Comparison of ENCODE assay signal across 23 cellular contexts in genomic region chr4:15742637-15743036, GRCh38.
DNase-seq lines count a peak whose midpoint lies in the region; ATAC-seq and TF ChIP-seq lines count a peak whose summit lies in the region.
"Had no signal": no experiment of that assay in that cellular context is flagged by ENCODE, and none has a peak within 500 bp of the region (broad histone marks: within the 10 kb centered on the region; RNA-seq: fewer than 3 reads in every experiment).

No MANE protein-coding gene starts in this region.

- H3K4me3 Mint-ChIP-seq in activated naive CD4-positive, alpha-beta T cell treated with anti-CD3 and anti-CD28 coated beads, Interleukin-2, amount 50 U/mL, for 24 hours: no peak overlapping the region
- no peak overlapping the region for H3K4me3 Mint-ChIP-seq in effector memory CD8-positive, alpha-beta T cell
- no peak overlapping the region for H3K4me3 Mint-ChIP-seq in stimulated activated effector memory CD8-positive, alpha-beta T cell treated with anti-CD3 and anti-CD28 coated beads, Interleukin-12 subunit alpha, Interleukin-12 subunit beta, amount 100 ng/mL, for 72 hours
- H3K4me3 Mint-ChIP-seq: CD4-positive, CD25-positive, alpha-beta regulatory T cell; CD8-positive, alpha-beta T cell had no signal

- TF ChIP-seq CTCF in neutrophil (IDR thresholded peaks at IDR 0.05): no peak

- H3K27me3 ChIP-seq in neutrophil (no peaks in the 10 kb centered on the region), HAP-1 (ENCODE audit: low read depth) (no peaks in the 10 kb centered on the region)
- H3K27me3 ChIP-seq: BE2C had no signal

- H3K9me3 ChIP-seq in neutrophil (no peaks in the 10 kb centered on the region), HAP-1 (no peaks in the 10 kb centered on the region)
- H3K9me3 ChIP-seq: BE2C, Caco-2 had no signal

- no peaks in the 10 kb centered on the region for H3K27me3 Mint-ChIP-seq in activated naive CD4-positive, alpha-beta T cell treated with anti-CD3 and anti-CD28 coated beads, Interleukin-2, amount 50 U/mL, for 24 hours
- peaks cover 4 to 6% of the 10 kb centered on the region in 2 donors for H3K27me3 Mint-ChIP-seq in effector memory CD8-positive, alpha-beta T cell

- in situ Hi-C loops in HAP-1 (cut with MboI; ENCODE audit: low sequenced_read_pairs): no loop called here

- H3K4me3 ChIP-seq in neutrophil (ENCODE audit: low read depth in 1 of 2, low read length in 1 of 2) (no peak overlapping the region), HAP-1 (no peak overlapping the region)
- H3K4me3 ChIP-seq: A549, GM12878, GM23248 had no signal

- peak overlapping the region; percentile 25 for H3K27ac Mint-ChIP-seq in activated naive CD4-positive, alpha-beta T cell treated with anti-CD3 and anti-CD28 coated beads, Interleukin-2, amount 50 U/mL, for 24 hours
- peak overlapping the region; percentile 5 to 9 for H3K27ac Mint-ChIP-seq in effector memory CD8-positive, alpha-beta T cell
- no peak overlapping the region for H3K27ac Mint-ChIP-seq in stimulated activated effector memory CD8-positive, alpha-beta T cell treated with anti-CD3 and anti-CD28 coated beads, Interleukin-12 subunit alpha, Interleukin-12 subunit beta, amount 100 ng/mL, for 72 hours
- H3K27ac Mint-ChIP-seq: CD4-positive, CD25-positive, alpha-beta regulatory T cell; CD8-positive, alpha-beta T cell had no signal

- peaks cover 9 to 18% of the 10 kb centered on the region in 2 experiments for H3K4me1 ChIP-seq in neutrophil (ENCODE audit: control insufficient read depth in 1 of 2, insufficient read depth in 1 of 2, low read depth in 1 of 2, low read length in 1 of 2)
- no peaks in the 10 kb centered on the region for H3K4me1 ChIP-seq in HAP-1
- H3K4me1 ChIP-seq: A549, BE2C, Caco-2 had no signal

- H3K27ac ChIP-seq in neutrophil: peak overlapping the region; percentile 57
- H3K27ac ChIP-seq: A549, GM23248 had no signal

- no peak for ATAC-seq in effector memory CD8-positive, alpha-beta T cell (replicated peaks)
- no peak for ATAC-seq in stimulated activated effector memory CD8-positive, alpha-beta T cell treated with anti-CD3 and anti-CD28 coated beads, Interleukin-12 subunit alpha, Interleukin-12 subunit beta, amount 100 ng/mL, for 72 hours
- ATAC-seq: A549; CD8-positive, alpha-beta T cell; GM12878; HCT116 had no signal

- H3K36me3 Mint-ChIP-seq in activated naive CD4-positive, alpha-beta T cell treated with anti-CD3 and anti-CD28 coated beads, Interleukin-2, amount 50 U/mL, for 24 hours: peaks cover 13% of the 10 kb centered on the region
- H3K36me3 Mint-ChIP-seq in effector memory CD8-positive, alpha-beta T cell (ENCODE audit: insufficient read depth): no peaks in the 10 kb centered on the region
- H3K36me3 Mint-ChIP-seq in stimulated activated effector memory CD8-positive, alpha-beta T cell treated with anti-CD3 and anti-CD28 coated beads, Interleukin-12 subunit alpha, Interleukin-12 subunit beta, amount 100 ng/mL, for 72 hours: no peaks in the 10 kb centered on the region

- peaks cover 23% of the 10 kb centered on the region for H3K4me1 Mint-ChIP-seq in activated naive CD4-positive, alpha-beta T cell treated with anti-CD3 and anti-CD28 coated beads, Interleukin-2, amount 50 U/mL, for 24 hours
- no peaks in the 10 kb centered on the region for H3K4me1 Mint-ChIP-seq in effector memory CD8-positive, alpha-beta T cell (ENCODE audit: low read depth in 2 of 2)
- H3K4me1 Mint-ChIP-seq in stimulated activated effector memory CD8-positive, alpha-beta T cell treated with anti-CD3 and anti-CD28 coated beads, Interleukin-12 subunit alpha, Interleukin-12 subunit beta, amount 100 ng/mL, for 72 hours: peaks cover 19% of the 10 kb centered on the region

- H3K36me3 ChIP-seq in neutrophil (peaks cover 79% of the 10 kb centered on the region), HAP-1 (replicated peaks) (no peaks in the 10 kb centered on the region)
- H3K36me3 ChIP-seq: BE2C had no signal

- DNase-seq in activated naive CD4-positive, alpha-beta T cell treated with anti-CD3 and anti-CD28 coated beads, Interleukin-2, amount 50 U/mL, for 16 hours: no peak
- DNase-seq in effector memory CD8-positive, alpha-beta T cell: no peak
- no peak for DNase-seq in NCI-H146 treated with DMSO at 0.1 percent for 48 hours (lab: John Stamatoyannopoulos, UW; ENCODE audit: unreplicated experiment)
- no peak for DNase-seq in stimulated activated effector memory CD8-positive, alpha-beta T cell treated with anti-CD3 and anti-CD28 coated beads, Interleukin-12 subunit alpha, Interleukin-12 subunit beta, amount 100 ng/mL, for 72 hours (ENCODE audit: low spot score in 2 of 2)
- DNase-seq in HAP-1 (ENCODE audit: low spot score in 2 of 2): no peak
- DNase-seq: 8988T; ACHN; AML-193; BE2C; C1 segment of cervical spinal cord; Caco-2; CD4-positive, CD25-positive, alpha-beta regulatory T cell; CD8-positive, alpha-beta T cell; DMS153; EL; GDM1; GM23248; H7 had no signal

- H3K9me3 Mint-ChIP-seq in activated naive CD4-positive, alpha-beta T cell treated with anti-CD3 and anti-CD28 coated beads, Interleukin-2, amount 50 U/mL, for 24 hours: peaks cover 15% of the 10 kb centered on the region
- H3K9me3 Mint-ChIP-seq in effector memory CD8-positive, alpha-beta T cell: peaks cover 0 to 9% of the 10 kb centered on the region in 2 donors
- peaks cover 11% of the 10 kb centered on the region for H3K9me3 Mint-ChIP-seq in stimulated activated effector memory CD8-positive, alpha-beta T cell treated with anti-CD3 and anti-CD28 coated beads, Interleukin-12 subunit alpha, Interleukin-12 subunit beta, amount 100 ng/mL, for 72 hours
